ENCODE assay signal across 8 cellular contexts in genomic region chr6:73515204-73516101, GRCh38. TPM values are rescaled to one million over a fixed set of nuclear protein-coding genes. Genes with fewer than 3 reads are reported as not detected.
DNase-seq lines count a peak whose midpoint lies in the region; ATAC-seq and TF ChIP-seq lines count a peak whose summit lies in the region.

No MANE protein-coding gene starts in this region.

- no peaks in the 10 kb centered on the region for H3K27me3 ChIP-seq in Caco-2 (replicated peaks; ENCODE audit: control insufficient read depth, insufficient read depth, low read length)
- no peaks in the 10 kb centered on the region for H3K27me3 ChIP-seq in osteoblast (ENCODE audit: insufficient read depth, low read length)

- CTCF ChIA-PET in Caco-2 (lab: Charles Lee): interaction anchor here (0.6 to 1.0 kb wide), 4 partner anchors 54 to 138 kb away, joined by 3 to 7 read pairs (median 4); partner anchors contain the start of gene MTO1

- intact Hi-C loops in Caco-2 (cut with micrococcal nuclease; ENCODE audit: unreplicated experiment): loop anchor here (1.0 kb wide), 3 partner anchors 65 to 95 kb away; no protein-coding TSS in a partner anchor

- POLR2A ChIA-PET in Caco-2 (lab: Charles Lee): interaction anchor here (0.6 to 1.0 kb wide), 4 partner anchors 8 to 106 kb away, joined by 3 to 5 read pairs (median 4); partner anchors contain the start of gene MTO1

- H3K4me3 Mint-ChIP-seq in Caco-2 (ENCODE audit: unreplicated experiment): peak overlapping the region; percentile 5
- peak overlapping the region; percentile 27 to 96 for H3K4me3 Mint-ChIP-seq in activated T-cell treated with anti-CD3 and anti-CD28 coated beads, Interleukin-2, amount 50 U/mL, for 72 hours

- H3K4me1 ChIP-seq in Caco-2 (peaks cover 3% of the 10 kb centered on the region; the same call in 1 of the 2 replicates), osteoblast (ENCODE audit: insufficient read depth, low read length) (peaks cover 9% of the 10 kb centered on the region)

- H3K9me3 Mint-ChIP-seq in Caco-2 (ENCODE audit: unreplicated experiment): no peaks in the 10 kb centered on the region
- no peaks in the 10 kb centered on the region for H3K9me3 Mint-ChIP-seq in activated T-cell treated with anti-CD3 and anti-CD28 coated beads, Interleukin-2, amount 50 U/mL, for 72 hours

- TF ChIP-seq CTCF in Caco-2 (IDR thresholded peaks at IDR 0.05; ENCODE audit: insufficient read depth in 1 of 2, low read depth in 1 of 2, low read length in 1 of 2, severe bottlenecking in 1 of 2, unreplicated experiment in 1 of 2) (peak; percentile 50 to 52), fibroblast of villous mesenchyme (IDR thresholded peaks at IDR 0.05; ENCODE audit: insufficient read depth, low read depth, low read length) (peak; percentile 60), osteoblast (IDR thresholded peaks at IDR 0.05; ENCODE audit: extremely low read depth, low read depth, low read length) (peak; percentile 59)

- H3K4me2 ChIP-seq in osteoblast (ENCODE audit: insufficient read depth, low read length): peak overlapping the region; percentile 50

- peak overlapping the region; percentile 61 for H3K27ac Mint-ChIP-seq in Caco-2 (ENCODE audit: unreplicated experiment)
- H3K27ac Mint-ChIP-seq in activated T-cell treated with anti-CD3 and anti-CD28 coated beads, Interleukin-2, amount 50 U/mL, for 72 hours: peak overlapping the region; percentile 100

- peaks cover 32% of the 10 kb centered on the region for H3K79me2 ChIP-seq in osteoblast (ENCODE audit: insufficient read depth, low read length)

- H3K36me3 ChIP-seq in Caco-2 (ENCODE audit: control insufficient read depth, insufficient read depth, low read length): peaks cover 12% of the 10 kb centered on the region
- H3K36me3 ChIP-seq in osteoblast (ENCODE audit: insufficient read depth, low read length): peaks cover 55% of the 10 kb centered on the region

- BruUV-seq in Caco-2 (replicated peaks; lab: Mats Ljungman, UMichigan): no TSS peak

- H3K4me3 ChIP-seq in Caco-2 (ENCODE audit: low read depth, low read length): no peak overlapping the region
- H3K4me3 ChIP-seq in fibroblast of villous mesenchyme (ENCODE audit: low read depth, low read length): no peak overlapping the region
- no peak overlapping the region for H3K4me3 ChIP-seq in osteoblast (ENCODE audit: insufficient read depth, low read length)

- H2AFZ ChIP-seq in osteoblast (ENCODE audit: low read length): no peak overlapping the region

- H3K9me3 ChIP-seq in Caco-2: no peaks in the 10 kb centered on the region
- H3K9me3 ChIP-seq in osteoblast (ENCODE audit: low read depth, low read length): no peaks in the 10 kb centered on the region

- no peaks in the 10 kb centered on the region for H3K27me3 Mint-ChIP-seq in Caco-2 (ENCODE audit: insufficient read depth, unreplicated experiment)
- no peaks in the 10 kb centered on the region for H3K27me3 Mint-ChIP-seq in activated T-cell treated with anti-CD3 and anti-CD28 coated beads, Interleukin-2, amount 50 U/mL, for 72 hours (ENCODE audit: low read depth)

- ATAC-seq in GM18907 (IDR thresholded peaks at IDR 0.05; ENCODE audit: unreplicated experiment) (peak; percentile 43), HG03135 (IDR thresholded peaks at IDR 0.05; ENCODE audit: unreplicated experiment) (peak; percentile 42)
- peak; percentile 10 to 20 for ATAC-seq in activated T-cell treated with anti-CD3 and anti-CD28 coated beads, Interleukin-2, amount 50 U/mL, for 72 hours (replicated peaks in 1 of 2)

- peaks cover 58% of the 10 kb centered on the region for H4K20me1 ChIP-seq in osteoblast (ENCODE audit: insufficient read depth, low read length)

- peaks cover 100% of the 10 kb centered on the region for H3K36me3 Mint-ChIP-seq in Caco-2 (ENCODE audit: insufficient read depth, unreplicated experiment)
- H3K36me3 Mint-ChIP-seq in activated T-cell treated with anti-CD3 and anti-CD28 coated beads, Interleukin-2, amount 50 U/mL, for 72 hours (ENCODE audit: insufficient read depth in 2 of 2): peaks cover 33 to 45% of the 10 kb centered on the region in 2 donors

- peak overlapping the region; percentile 63 for H3K27ac ChIP-seq in osteoblast (ENCODE audit: low read depth, low read length)

- peak in 1 of 2 experiments; percentile 60 for DNase-seq in Caco-2
- peak; percentile 65 for DNase-seq in NCI-H82 (lab: John Stamatoyannopoulos, UW)
- DNase-seq in activated T-cell treated with anti-CD3 and anti-CD28 coated beads, Interleukin-2, amount 50 U/mL, for 72 hours: peak; percentile 46 to 54
- peak; percentile 89 for DNase-seq in fibroblast of villous mesenchyme (ENCODE audit: low read depth)
- no peak for DNase-seq in osteoblast (ENCODE audit: insufficient read length, low spot score, missing footprints)
- no peak for DNase-seq in cortex of kidney (lab: John Stamatoyannopoulos, UW)

- H3K4me1 Mint-ChIP-seq in Caco-2 (ENCODE audit: low read depth, unreplicated experiment): peaks cover 4% of the 10 kb centered on the region
- peaks cover 63% of the 10 kb centered on the region for H3K4me1 Mint-ChIP-seq in activated T-cell treated with anti-CD3 and anti-CD28 coated beads, Interleukin-2, amount 50 U/mL, for 72 hours (ENCODE audit: low read depth)

RNA-seq across cellular contexts. Expression of gene EEF1A1, which starts 5.4 kb away (rescaled TPM):
- total RNA-seq in Caco-2 (2022) (9,246 and 9,491 TPM in 2 replicates), fibroblast of villous mesenchyme (14,096 and 18,582 TPM in 2 replicates), osteoblast (18,909 and 19,513 TPM in 2 replicates)
- over 10,000 TPM; 15,536 to 16,076 TPM for total RNA-seq in activated T-cell treated with anti-CD3 and anti-CD28 coated beads, Interleukin-2, amount 50 U/mL, for 72 hours

RNA-seq across cellular contexts. Expression of gene MTO1, which starts 53.9 kb away (rescaled TPM):
- total RNA-seq in Caco-2 (2022): 28.7 and 33.1 TPM in 2 replicates
- 10 to 100 TPM; 49.6 to 68.8 TPM for total RNA-seq in activated T-cell treated with anti-CD3 and anti-CD28 coated beads, Interleukin-2, amount 50 U/mL, for 72 hours
- total RNA-seq in fibroblast of villous mesenchyme: 42.8 and 59.2 TPM in 2 replicates
- total RNA-seq in osteoblast: 30.9 and 40.9 TPM in 2 replicates

Comparison
In these comparisons a context has a peak if more than half of its experiments do, and no peak if none do; other contexts are left out.
1. DNase-seq: peak in NCI-H82 (single experiment), activated T-cell treated with anti-CD3 and anti-CD28 coated beads, Interleukin-2, amount 50 U/mL, for 72 hours (2 of 2) and fibroblast of villous mesenchyme (single experiment); none in osteoblast (single experiment) and cortex of kidney (single experiment).
2. Peak in every context shown above with its lines, with median percentiles within 50 percentile points of each other: CTCF ChIP-seq and ATAC-seq.